15 cellular contexts compared by ENCODE assay signal in genomic region chr1:52345252-52345651, GRCh38. TPM values are rescaled to one million over a fixed set of nuclear protein-coding genes. Genes with fewer than 3 reads are reported as not detected.
DNase-seq lines count a peak whose midpoint lies in the region; ATAC-seq, FAIRE-seq and TF ChIP-seq lines count a peak whose summit lies in the region.
"Had no signal": no experiment of that assay in that cellular context is flagged by ENCODE, and none has a peak within 500 bp of the region (broad histone marks: within the 10 kb centered on the region; RNA-seq: fewer than 3 reads in every experiment).

No MANE protein-coding gene starts in this region.

- H3K9me3 Mint-ChIP-seq in stimulated activated effector memory CD8-positive, alpha-beta T cell treated with anti-CD3 and anti-CD28 coated beads, Interleukin-12 subunit alpha, Interleukin-12 subunit beta, amount 100 ng/mL, for 72 hours = no peaks in the 10 kb centered on the region
- H3K9me3 Mint-ChIP-seq: GM23338 had no signal

- no peak overlapping the region for H3K9ac ChIP-seq in liver (ENCODE audit: low read depth in 1 of 2, low read length in 2 of 2)
- no peak overlapping the region for H3K9ac ChIP-seq in HepG2 (ENCODE audit: insufficient read depth, low read depth, low read length)
- H3K9ac ChIP-seq: BLaER1 had no signal

- H3K9me3 ChIP-seq in liver (ENCODE audit: control insufficient read depth in 4 of 4, low read length in 3 of 4) (no peaks in the 10 kb centered on the region), HepG2 (ENCODE audit: low read length) (no peaks in the 10 kb centered on the region)
- H3K9me3 ChIP-seq: BLaER1 had no signal

- H3K36me3 Mint-ChIP-seq in stimulated activated effector memory CD8-positive, alpha-beta T cell treated with anti-CD3 and anti-CD28 coated beads, Interleukin-12 subunit alpha, Interleukin-12 subunit beta, amount 100 ng/mL, for 72 hours = no peaks in the 10 kb centered on the region

- intact Hi-C loops in HepG2 (cut with micrococcal nuclease; ENCODE audit: unreplicated experiment) = loop anchor here (5.0 kb wide), 1 partner anchor 218 kb away; no protein-coding TSS in a partner anchor

- H3K27me3 ChIP-seq in liver (ENCODE audit: control insufficient read depth in 4 of 4, insufficient read depth in 4 of 4, low read length in 3 of 4) = no peaks in the 10 kb centered on the region
- no peaks in the 10 kb centered on the region; a peak in 1 of 5 replicates for H3K27me3 ChIP-seq in HepG2 (ENCODE audit: control insufficient read depth in 1 of 2, insufficient read depth in 2 of 2, low read length in 2 of 2)
- H3K27me3 ChIP-seq: BLaER1 had no signal

- no peak overlapping the region for H3K4me2 ChIP-seq in HepG2 (ENCODE audit: low read depth, low read length)
- H3K4me2 ChIP-seq: BLaER1, GM23338 had no signal

- in situ Hi-C loops in HepG2 (cut with HindIII; ENCODE audit: extremely low pct_ligation_motif_present, low pct_unique_long_range_greater_than_20kb) = no loop called here

- no peak for FAIRE-seq in HepG2 (lab: Jason Lieb, UNC)
- FAIRE-seq: GM12878 had no signal

- BruUV-seq in HepG2 (replicated peaks; lab: Mats Ljungman, UMichigan) = no TSS peak

- POLR2A ChIA-PET in HepG2 (lab: Yijun Ruan, JAX) = no interaction called here

- peaks cover 0 to 26% (median 12%) of the 10 kb centered on the region in 4 donors for H3K4me1 ChIP-seq in liver (ENCODE audit: control insufficient read depth in 4 of 4, insufficient read depth in 4 of 4, low read length in 3 of 4)
- peaks cover 6% of the 10 kb centered on the region for H3K4me1 ChIP-seq in HepG2 (ENCODE audit: insufficient read depth, low read length)

- H3K27ac ChIP-seq in liver (ENCODE audit: low read depth in 1 of 2, low read length in 2 of 2) (peak overlapping the region in 1 of 2 donors; percentile 55), HepG2 (ENCODE audit: extremely low read length, insufficient read depth, low read length) (no peak overlapping the region)
- H3K27ac ChIP-seq: BLaER1 had no signal

- DNase-seq in NCI-H82 (lab: John Stamatoyannopoulos, UW) (peak; percentile 46), NCI-H82 treated with DMSO at 0.1 percent for 48 hours (lab: John Stamatoyannopoulos, UW; ENCODE audit: unreplicated experiment) (no peak), HepG2 (ENCODE audit: low spot score) (no peak), left lobe of liver (ENCODE audit: low spot score) (no peak), NCI-H526 (lab: John Stamatoyannopoulos, UW) (no peak)
- no peak for DNase-seq in stimulated activated effector memory CD8-positive, alpha-beta T cell treated with anti-CD3 and anti-CD28 coated beads, Interleukin-12 subunit alpha, Interleukin-12 subunit beta, amount 100 ng/mL, for 72 hours (ENCODE audit: low spot score in 2 of 2)
- DNase-seq: 8988T, AML-193, DMS79, H7 had no signal

- 57% methylated on average over 2 of the region's 2 CpGs for WGBS in liver
- 75% methylated on average over 2 of the region's 2 CpGs for WGBS in HepG2 (ENCODE audit: low lambda C conversion rate)

- no peak overlapping the region for H3K4me3 ChIP-seq in liver (ENCODE audit: low read depth in 1 of 3, low read length in 3 of 3)
- no peak overlapping the region for H3K4me3 ChIP-seq in HepG2 (replicated peaks in 1 of 3; ENCODE audit: insufficient read depth in 1 of 3, low read depth in 2 of 3, low read length in 3 of 3)
- H3K4me3 ChIP-seq: BLaER1, GM12878, GM23338 had no signal

- CTCF ChIA-PET in HepG2 (lab: Yijun Ruan, JAX; ENCODE audit: low intra/inter-chr PET ratio, low total read pairs) = no interaction called here

- no peak for TF ChIP-seq EP300 in HepG2 (IDR thresholded peaks at IDR 0.05; ENCODE audit: low read depth in 2 of 2, low read length in 2 of 2)
- TF ChIP-seq EP300 in HepG2 (CRISPR knock-in tag; IDR thresholded peaks at IDR 0.05; ENCODE audit: borderline replicate concordance) = no peak

- H2AFZ ChIP-seq in HepG2 (ENCODE audit: low read length) = no peak overlapping the region
- H2AFZ ChIP-seq: GM23338 had no signal

- no peak for ATAC-seq in HepG2
- ATAC-seq in left lobe of liver = peak; percentile 77
- ATAC-seq in stimulated activated effector memory CD8-positive, alpha-beta T cell treated with anti-CD3 and anti-CD28 coated beads, Interleukin-12 subunit alpha, Interleukin-12 subunit beta, amount 100 ng/mL, for 72 hours = no peak
- no peak for ATAC-seq in HG02970 (IDR thresholded peaks at IDR 0.05; ENCODE audit: low FRiP score, unreplicated experiment)
- ATAC-seq: GM12878, GM23338 had no signal

- TF ChIP-seq RAD21 in liver (IDR thresholded peaks at IDR 0.05) (peak in 1 of 2 donors; percentile 11), HepG2 (CRISPR knock-in tag; IDR thresholded peaks at IDR 0.05) (no peak)

- H3K4me1 Mint-ChIP-seq in stimulated activated effector memory CD8-positive, alpha-beta T cell treated with anti-CD3 and anti-CD28 coated beads, Interleukin-12 subunit alpha, Interleukin-12 subunit beta, amount 100 ng/mL, for 72 hours = no peaks in the 10 kb centered on the region

- no peaks in the 10 kb centered on the region for H3K79me2 ChIP-seq in HepG2 (ENCODE audit: insufficient read depth, low read length)

- peak overlapping the region; percentile 62 for H3K27ac Mint-ChIP-seq in stimulated activated effector memory CD8-positive, alpha-beta T cell treated with anti-CD3 and anti-CD28 coated beads, Interleukin-12 subunit alpha, Interleukin-12 subunit beta, amount 100 ng/mL, for 72 hours
- H3K27ac Mint-ChIP-seq: GM23338 had no signal

- H3K36me3 ChIP-seq in liver (ENCODE audit: control insufficient read depth in 4 of 4, insufficient read depth in 3 of 4, low read depth in 1 of 4, low read length in 3 of 4) (peaks cover 0 to 1% (median 0%) of the 10 kb centered on the region in 4 donors), HepG2 (replicated peaks in 1 of 2; ENCODE audit: control insufficient read depth in 1 of 2, insufficient read depth in 2 of 2, low read length in 2 of 2) (peaks cover 2 to 7% of the 10 kb centered on the region in 2 experiments; a peak in 2 of 5 replicates)

- TF ChIP-seq CTCF in liver (IDR thresholded peaks at IDR 0.05; ENCODE audit: low read depth, low read length, missing input control) = no peak
- TF ChIP-seq CTCF in HepG2 (CRISPR knock-in tag; IDR thresholded peaks at IDR 0.05) = no peak

- TF ChIP-seq POLR2A in HepG2 (IDR thresholded peaks at IDR 0.05; ENCODE audit: insufficient read depth in 1 of 2, low read depth in 2 of 2, low read length in 2 of 2) = no peak

- H3K4me3 Mint-ChIP-seq in stimulated activated effector memory CD8-positive, alpha-beta T cell treated with anti-CD3 and anti-CD28 coated beads, Interleukin-12 subunit alpha, Interleukin-12 subunit beta, amount 100 ng/mL, for 72 hours = no peak overlapping the region
- H3K4me3 Mint-ChIP-seq: GM23338 had no signal

- H4K20me1 ChIP-seq in HepG2 (ENCODE audit: insufficient read depth, low read length) = no peaks in the 10 kb centered on the region
- H4K20me1 ChIP-seq: BLaER1 had no signal

RNA-seq across cellular contexts. Expression of gene CC2D1B, which starts 20.8 kb away (rescaled TPM):
- total RNA-seq in liver (10 to 100 TPM in 1 of 2 donors, 1 to 10 TPM in 1; 7.1 to 15.7 TPM), HepG2 (2016; rRNA removed; fragmentation: Illumina TruSeq; extraction: Trizol) (11.5 and 19.2 TPM in 2 replicates), left lobe of liver (14.5 TPM)
- polyA plus RNA-seq in liver (1 to 10 TPM; 4.5 to 8.0 TPM), HepG2 (2011; rRNA removed) (7.2 and 11.7 TPM in 2 replicates)
- 3.3 and 5.5 TPM in 2 replicates for total RNA-seq in HepG2 (2016; cell fraction: cytosol; rRNA removed; fragmentation: Illumina TruSeq; extraction: Trizol; ENCODE audit: low read depth)
- total RNA-seq in HepG2 (2016; cell fraction: insoluble cytoplasmic fraction; rRNA removed; fragmentation: Illumina TruSeq; extraction: Trizol) = 11.9 and 18.4 TPM in 2 replicates
- total RNA-seq in HepG2 (2016; cell fraction: membrane; rRNA removed; fragmentation: Illumina TruSeq; extraction: Trizol) = 5.4 and 7.6 TPM in 2 replicates
- 22.1 and 25.1 TPM in 2 replicates for total RNA-seq in HepG2 (2016; cell fraction: nucleus; rRNA removed; fragmentation: Illumina TruSeq; extraction: Trizol)
- 3.5 and 4.3 TPM in 2 replicates for polyA plus RNA-seq in HepG2 (2011; cell fraction: cytosol; rRNA removed)
- 30.6 and 35.5 TPM in 2 replicates for polyA plus RNA-seq in HepG2 (2011; cell fraction: nucleus; rRNA removed)
- 6.5 and 7.1 TPM in 2 replicates for polyA plus RNA-seq in HepG2 (2012)
- 1.2 and 1.7 TPM in 2 replicates for polyA plus RNA-seq in HepG2 (2016; cell fraction: cytosol; fragmentation: Illumina TruSeq; extraction: Trizol; ENCODE audit: low read depth)
- polyA plus RNA-seq in HepG2 (2016; cell fraction: insoluble cytoplasmic fraction; fragmentation: Illumina TruSeq; extraction: Trizol; ENCODE audit: low read depth) = 10.2 and 12.7 TPM in 2 replicates
- 3.4 and 4.2 TPM in 2 replicates for polyA plus RNA-seq in HepG2 (2016; cell fraction: membrane; fragmentation: Illumina TruSeq; extraction: Trizol; ENCODE audit: low read depth)
- 34.4 and 38.3 TPM in 2 replicates for polyA plus RNA-seq in HepG2 (2016; cell fraction: nucleus; fragmentation: Illumina TruSeq; extraction: Trizol; ENCODE audit: insufficient read depth, low read depth)
- 12.4 and 24.4 TPM in 2 replicates for polyA minus RNA-seq in HepG2 (2011; rRNA and poly(A)+ RNA removed; ENCODE audit: low replicate concordance)
- polyA minus RNA-seq in HepG2 (2011; cell fraction: cytosol; rRNA and poly(A)+ RNA removed) = 11.1 and 13.8 TPM in 2 replicates
- polyA minus RNA-seq in HepG2 (2011; cell fraction: nucleus; rRNA and poly(A)+ RNA removed) = 23.9 and 32.8 TPM in 2 replicates

RNA-seq across cellular contexts. Expression of gene ORC1, which starts 59.0 kb away (rescaled TPM):
- 10 to 100 TPM in 1 of 2 donors, under 1 TPM in 1; 0.33 to 16.6 TPM for total RNA-seq in liver
- polyA plus RNA-seq in liver = under 1 TPM; 0.31 to 0.53 TPM
- total RNA-seq in HepG2 (2016; rRNA removed; fragmentation: Illumina TruSeq; extraction: Trizol) = 23.5 and 32.5 TPM in 2 replicates
- total RNA-seq in HepG2 (2016; cell fraction: cytosol; rRNA removed; fragmentation: Illumina TruSeq; extraction: Trizol; ENCODE audit: low read depth) = 3.9 and 5.6 TPM in 2 replicates
- total RNA-seq in HepG2 (2016; cell fraction: insoluble cytoplasmic fraction; rRNA removed; fragmentation: Illumina TruSeq; extraction: Trizol) = 23.9 and 30.9 TPM in 2 replicates
- 11.2 and 12.3 TPM in 2 replicates for total RNA-seq in HepG2 (2016; cell fraction: membrane; rRNA removed; fragmentation: Illumina TruSeq; extraction: Trizol)
- 15.4 and 16.0 TPM in 2 replicates for total RNA-seq in HepG2 (2016; cell fraction: nucleus; rRNA removed; fragmentation: Illumina TruSeq; extraction: Trizol)
- polyA plus RNA-seq in HepG2 (2011; rRNA removed) = 4.6 and 7.0 TPM in 2 replicates
- polyA plus RNA-seq in HepG2 (2011; cell fraction: cytosol; rRNA removed) = 4.3 and 7.5 TPM in 2 replicates
- 3.6 and 4.3 TPM in 2 replicates for polyA plus RNA-seq in HepG2 (2011; cell fraction: nucleus; rRNA removed)
- polyA plus RNA-seq in HepG2 (2012) = 2.5 and 5.7 TPM in 2 replicates
- 1.8 and 2.2 TPM in 2 replicates for polyA plus RNA-seq in HepG2 (2016; cell fraction: cytosol; fragmentation: Illumina TruSeq; extraction: Trizol; ENCODE audit: low read depth)
- 21.0 and 21.7 TPM in 2 replicates for polyA plus RNA-seq in HepG2 (2016; cell fraction: insoluble cytoplasmic fraction; fragmentation: Illumina TruSeq; extraction: Trizol; ENCODE audit: low read depth)
- polyA plus RNA-seq in HepG2 (2016; cell fraction: membrane; fragmentation: Illumina TruSeq; extraction: Trizol; ENCODE audit: low read depth) = 4.3 and 5.4 TPM in 2 replicates
- 13.3 and 13.8 TPM in 2 replicates for polyA plus RNA-seq in HepG2 (2016; cell fraction: nucleus; fragmentation: Illumina TruSeq; extraction: Trizol; ENCODE audit: insufficient read depth, low read depth)
- 10.5 and 58.7 TPM in 2 replicates for polyA minus RNA-seq in HepG2 (2011; rRNA and poly(A)+ RNA removed; ENCODE audit: low replicate concordance)
- polyA minus RNA-seq in HepG2 (2011; cell fraction: cytosol; rRNA and poly(A)+ RNA removed) = 3.5 and 5.4 TPM in 2 replicates
- polyA minus RNA-seq in HepG2 (2011; cell fraction: nucleus; rRNA and poly(A)+ RNA removed) = 5.2 and 6.1 TPM in 2 replicates
- 0.38 TPM for total RNA-seq in left lobe of liver

RNA-seq across cellular contexts. Expression of gene PRPF38A, which starts 59.1 kb away (rescaled TPM):
- total RNA-seq in liver = 10 to 100 TPM in 1 of 2 donors, 1 to 10 TPM in 1; 8.1 to 10.3 TPM
- polyA plus RNA-seq in liver = 1 to 10 TPM; 5.9 to 9.1 TPM
- 45.5 and 60.0 TPM in 2 replicates for total RNA-seq in HepG2 (2016; rRNA removed; fragmentation: Illumina TruSeq; extraction: Trizol)
- total RNA-seq in HepG2 (2016; cell fraction: cytosol; rRNA removed; fragmentation: Illumina TruSeq; extraction: Trizol; ENCODE audit: low read depth) = 24.0 and 30.6 TPM in 2 replicates
- total RNA-seq in HepG2 (2016; cell fraction: insoluble cytoplasmic fraction; rRNA removed; fragmentation: Illumina TruSeq; extraction: Trizol) = 47.2 and 58.7 TPM in 2 replicates
- 38.0 and 40.1 TPM in 2 replicates for total RNA-seq in HepG2 (2016; cell fraction: membrane; rRNA removed; fragmentation: Illumina TruSeq; extraction: Trizol)
- total RNA-seq in HepG2 (2016; cell fraction: nucleus; rRNA removed; fragmentation: Illumina TruSeq; extraction: Trizol) = 30.0 and 32.4 TPM in 2 replicates
- 18.3 and 19.5 TPM in 2 replicates for polyA plus RNA-seq in HepG2 (2011; rRNA removed)
- 11.5 and 12.6 TPM in 2 replicates for polyA plus RNA-seq in HepG2 (2011; cell fraction: cytosol; rRNA removed)
- polyA plus RNA-seq in HepG2 (2011; cell fraction: nucleus; rRNA removed) = 28.2 and 31.9 TPM in 2 replicates
- 20.5 and 34.5 TPM in 2 replicates for polyA plus RNA-seq in HepG2 (2012)
- 46.0 and 48.7 TPM in 2 replicates for polyA plus RNA-seq in HepG2 (2016; cell fraction: cytosol; fragmentation: Illumina TruSeq; extraction: Trizol; ENCODE audit: low read depth)
- polyA plus RNA-seq in HepG2 (2016; cell fraction: insoluble cytoplasmic fraction; fragmentation: Illumina TruSeq; extraction: Trizol; ENCODE audit: low read depth) = 73.6 and 78.2 TPM in 2 replicates
- polyA plus RNA-seq in HepG2 (2016; cell fraction: membrane; fragmentation: Illumina TruSeq; extraction: Trizol; ENCODE audit: low read depth) = 51.2 and 53.5 TPM in 2 replicates
- 53.4 and 55.7 TPM in 2 replicates for polyA plus RNA-seq in HepG2 (2016; cell fraction: nucleus; fragmentation: Illumina TruSeq; extraction: Trizol; ENCODE audit: insufficient read depth, low read depth)
- 20.8 and 52.1 TPM in 2 replicates for polyA minus RNA-seq in HepG2 (2011; rRNA and poly(A)+ RNA removed; ENCODE audit: low replicate concordance)
- polyA minus RNA-seq in HepG2 (2011; cell fraction: cytosol; rRNA and poly(A)+ RNA removed) = 8.8 and 10.9 TPM in 2 replicates
- 51.6 and 60.4 TPM in 2 replicates for polyA minus RNA-seq in HepG2 (2011; cell fraction: nucleus; rRNA and poly(A)+ RNA removed)
- total RNA-seq in left lobe of liver = 11.8 TPM
